In the genomic region with DNA sequence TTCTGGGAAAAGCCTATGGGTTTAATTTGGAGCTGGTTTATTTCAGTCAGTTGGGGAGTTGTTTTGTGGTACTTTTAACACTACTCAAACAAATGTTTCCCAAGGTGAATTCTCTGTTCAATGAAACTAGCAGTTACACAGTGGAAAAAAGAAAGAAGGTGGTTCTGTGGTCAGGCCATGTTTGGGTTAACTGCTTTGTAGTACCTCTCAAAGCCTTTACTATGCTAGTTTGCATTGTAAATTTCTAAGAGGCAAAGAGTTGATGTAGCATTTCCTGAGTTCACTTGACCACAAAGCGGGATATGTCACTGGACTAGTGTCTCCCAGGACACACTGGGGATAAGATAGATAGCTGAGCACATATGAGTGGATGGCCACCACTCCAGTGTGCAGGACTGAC, we compare ENCODE assay signal across 1 cellular context.
TF ChIP-seq lines count a peak whose summit lies in the region.

No MANE protein-coding gene starts in this region.

TF ChIP-seq in GM23338, 12 proteins besides CTCF, POLR2A, EP300 and RAD21:
- TF ChIP-seq, protein P1, sequence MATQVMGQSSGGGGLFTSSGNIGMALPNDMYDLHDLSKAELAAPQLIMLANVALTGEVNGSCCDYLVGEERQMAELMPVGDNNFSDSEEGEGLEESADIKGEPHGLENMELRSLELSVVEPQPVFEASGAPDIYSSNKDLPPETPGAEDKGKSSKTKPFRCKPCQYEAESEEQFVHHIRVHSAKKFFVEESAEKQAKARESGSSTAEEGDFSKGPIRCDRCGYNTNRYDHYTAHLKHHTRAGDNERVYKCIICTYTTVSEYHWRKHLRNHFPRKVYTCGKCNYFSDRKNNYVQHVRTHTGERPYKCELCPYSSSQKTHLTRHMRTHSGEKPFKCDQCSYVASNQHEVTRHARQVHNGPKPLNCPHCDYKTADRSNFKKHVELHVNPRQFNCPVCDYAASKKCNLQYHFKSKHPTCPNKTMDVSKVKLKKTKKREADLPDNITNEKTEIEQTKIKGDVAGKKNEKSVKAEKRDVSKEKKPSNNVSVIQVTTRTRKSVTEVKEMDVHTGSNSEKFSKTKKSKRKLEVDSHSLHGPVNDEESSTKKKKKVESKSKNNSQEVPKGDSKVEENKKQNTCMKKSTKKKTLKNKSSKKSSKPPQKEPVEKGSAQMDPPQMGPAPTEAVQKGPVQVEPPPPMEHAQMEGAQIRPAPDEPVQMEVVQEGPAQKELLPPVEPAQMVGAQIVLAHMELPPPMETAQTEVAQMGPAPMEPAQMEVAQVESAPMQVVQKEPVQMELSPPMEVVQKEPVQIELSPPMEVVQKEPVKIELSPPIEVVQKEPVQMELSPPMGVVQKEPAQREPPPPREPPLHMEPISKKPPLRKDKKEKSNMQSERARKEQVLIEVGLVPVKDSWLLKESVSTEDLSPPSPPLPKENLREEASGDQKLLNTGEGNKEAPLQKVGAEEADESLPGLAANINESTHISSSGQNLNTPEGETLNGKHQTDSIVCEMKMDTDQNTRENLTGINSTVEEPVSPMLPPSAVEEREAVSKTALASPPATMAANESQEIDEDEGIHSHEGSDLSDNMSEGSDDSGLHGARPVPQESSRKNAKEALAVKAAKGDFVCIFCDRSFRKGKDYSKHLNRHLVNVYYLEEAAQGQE (IDR thresholded peaks at IDR 0.05; ENCODE audit: unreplicated experiment), result no peak
- TF ChIP-seq, protein P2, sequence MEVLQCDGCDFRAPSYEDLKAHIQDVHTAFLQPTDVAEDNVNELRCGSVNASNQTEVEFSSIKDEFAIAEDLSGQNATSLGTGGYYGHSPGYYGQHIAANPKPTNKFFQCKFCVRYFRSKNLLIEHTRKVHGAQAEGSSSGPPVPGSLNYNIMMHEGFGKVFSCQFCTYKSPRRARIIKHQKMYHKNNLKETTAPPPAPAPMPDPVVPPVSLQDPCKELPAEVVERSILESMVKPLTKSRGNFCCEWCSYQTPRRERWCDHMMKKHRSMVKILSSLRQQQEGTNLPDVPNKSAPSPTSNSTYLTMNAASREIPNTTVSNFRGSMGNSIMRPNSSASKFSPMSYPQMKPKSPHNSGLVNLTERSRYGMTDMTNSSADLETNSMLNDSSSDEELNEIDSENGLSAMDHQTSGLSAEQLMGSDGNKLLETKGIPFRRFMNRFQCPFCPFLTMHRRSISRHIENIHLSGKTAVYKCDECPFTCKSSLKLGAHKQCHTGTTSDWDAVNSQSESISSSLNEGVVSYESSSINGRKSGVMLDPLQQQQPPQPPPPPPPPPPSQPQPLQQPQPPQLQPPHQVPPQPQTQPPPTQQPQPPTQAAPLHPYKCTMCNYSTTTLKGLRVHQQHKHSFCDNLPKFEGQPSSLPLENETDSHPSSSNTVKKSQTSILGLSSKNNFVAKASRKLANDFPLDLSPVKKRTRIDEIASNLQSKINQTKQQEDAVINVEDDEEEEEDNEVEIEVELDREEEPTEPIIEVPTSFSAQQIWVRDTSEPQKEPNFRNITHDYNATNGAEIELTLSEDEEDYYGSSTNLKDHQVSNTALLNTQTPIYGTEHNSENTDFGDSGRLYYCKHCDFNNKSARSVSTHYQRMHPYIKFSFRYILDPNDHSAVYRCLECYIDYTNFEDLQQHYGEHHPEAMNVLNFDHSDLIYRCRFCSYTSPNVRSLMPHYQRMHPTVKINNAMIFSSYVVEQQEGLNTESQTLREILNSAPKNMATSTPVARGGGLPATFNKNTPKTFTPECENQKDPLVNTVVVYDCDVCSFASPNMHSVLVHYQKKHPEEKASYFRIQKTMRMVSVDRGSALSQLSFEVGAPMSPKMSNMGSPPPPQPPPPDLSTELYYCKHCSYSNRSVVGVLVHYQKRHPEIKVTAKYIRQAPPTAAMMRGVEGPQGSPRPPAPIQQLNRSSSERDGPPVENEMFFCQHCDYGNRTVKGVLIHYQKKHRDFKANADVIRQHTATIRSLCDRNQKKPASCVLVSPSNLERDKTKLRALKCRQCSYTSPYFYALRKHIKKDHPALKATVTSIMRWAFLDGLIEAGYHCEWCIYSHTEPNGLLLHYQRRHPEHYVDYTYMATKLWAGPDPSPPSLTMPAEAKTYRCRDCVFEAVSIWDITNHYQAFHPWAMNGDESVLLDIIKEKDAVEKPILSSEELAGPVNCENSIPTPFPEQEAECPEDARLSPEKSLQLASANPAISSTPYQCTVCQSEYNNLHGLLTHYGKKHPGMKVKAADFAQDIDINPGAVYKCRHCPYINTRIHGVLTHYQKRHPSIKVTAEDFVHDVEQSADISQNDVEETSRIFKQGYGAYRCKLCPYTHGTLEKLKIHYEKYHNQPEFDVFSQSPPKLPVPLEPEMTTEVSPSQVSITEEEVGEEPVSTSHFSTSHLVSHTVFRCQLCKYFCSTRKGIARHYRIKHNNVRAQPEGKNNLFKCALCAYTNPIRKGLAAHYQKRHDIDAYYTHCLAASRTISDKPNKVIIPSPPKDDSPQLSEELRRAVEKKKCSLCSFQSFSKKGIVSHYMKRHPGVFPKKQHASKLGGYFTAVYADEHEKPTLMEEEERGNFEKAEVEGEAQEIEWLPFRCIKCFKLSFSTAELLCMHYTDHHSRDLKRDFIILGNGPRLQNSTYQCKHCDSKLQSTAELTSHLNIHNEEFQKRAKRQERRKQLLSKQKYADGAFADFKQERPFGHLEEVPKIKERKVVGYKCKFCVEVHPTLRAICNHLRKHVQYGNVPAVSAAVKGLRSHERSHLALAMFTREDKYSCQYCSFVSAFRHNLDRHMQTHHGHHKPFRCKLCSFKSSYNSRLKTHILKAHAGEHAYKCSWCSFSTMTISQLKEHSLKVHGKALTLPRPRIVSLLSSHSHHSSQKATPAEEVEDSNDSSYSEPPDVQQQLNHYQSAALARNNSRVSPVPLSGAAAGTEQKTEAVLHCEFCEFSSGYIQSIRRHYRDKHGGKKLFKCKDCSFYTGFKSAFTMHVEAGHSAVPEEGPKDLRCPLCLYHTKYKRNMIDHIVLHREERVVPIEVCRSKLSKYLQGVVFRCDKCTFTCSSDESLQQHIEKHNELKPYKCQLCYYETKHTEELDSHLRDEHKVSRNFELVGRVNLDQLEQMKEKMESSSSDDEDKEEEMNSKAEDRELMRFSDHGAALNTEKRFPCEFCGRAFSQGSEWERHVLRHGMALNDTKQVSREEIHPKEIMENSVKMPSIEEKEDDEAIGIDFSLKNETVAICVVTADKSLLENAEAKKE (CRISPR knock-in tag; IDR thresholded peaks at IDR 0.05), result no peak
- TF ChIP-seq ZNF114 (CRISPR knock-in tag; IDR thresholded peaks at IDR 0.05) (no peak), CREB1 (CRISPR knock-in tag; IDR thresholded peaks at IDR 0.05; ENCODE audit: low read depth) (no peak)
